ENCODE assay signal across 1 cellular context in the genomic region with DNA sequence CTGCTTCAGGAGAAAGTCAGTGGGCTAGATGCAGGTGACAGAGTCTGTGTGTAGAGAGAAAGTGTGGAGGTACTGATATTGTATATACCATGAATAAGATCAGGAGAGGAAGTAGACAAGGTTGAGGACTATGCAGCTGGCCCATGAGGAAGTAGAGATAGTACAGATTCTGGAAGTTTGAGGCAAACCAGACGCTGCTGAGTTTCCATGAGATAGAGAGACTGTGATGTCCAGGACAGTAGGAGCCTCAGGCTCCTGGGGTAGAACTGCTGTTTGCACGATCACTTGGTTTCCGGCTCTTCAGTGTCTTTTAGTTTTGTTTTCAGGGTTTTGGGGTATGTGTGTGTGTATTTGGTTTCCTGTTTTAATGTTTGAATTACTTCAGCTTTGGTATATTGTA.
TF ChIP-seq lines count a peak whose summit lies in the region.

No MANE protein-coding gene starts in this region.

TF ChIP-seq in K562, 482 proteins besides CTCF, POLR2A, EP300 and RAD21 (continued from another document):
- TF ChIP-seq ZNF609 (CRISPR knock-in tag; IDR thresholded peaks at IDR 0.05; ENCODE audit: borderline replicate concordance) (no peak), GABPA (tag; conservative IDR thresholded peaks at IDR 0.05; ENCODE audit: low read depth) (no peak), NRF1 (conservative IDR thresholded peaks at IDR 0.05 in 1 of 2, IDR thresholded peaks at IDR 0.05 in 1 of 2) (no peak), OTX1 (CRISPR knock-in tag; IDR thresholded peaks at IDR 0.05) (no peak), BMI1 (IDR thresholded peaks at IDR 0.05; ENCODE audit: low read length) (no peak), EWSR1 (IDR thresholded peaks at IDR 0.05; ENCODE audit: borderline replicate concordance, low read depth, partially characterized antibody) (no peak), MCM5 (IDR thresholded peaks at IDR 0.05; ENCODE audit: low read depth) (no peak), POLR2AphosphoS2 (IDR thresholded peaks at IDR 0.05; ENCODE audit: low read length) (no peak), TARDBP (IDR thresholded peaks at IDR 0.05) (no peak), TGIF2 (CRISPR knock-in tag; IDR thresholded peaks at IDR 0.05) (no peak), SETDB1 (IDR thresholded peaks at IDR 0.05; ENCODE audit: low read length) (no peak), NCOA2 (IDR thresholded peaks at IDR 0.05; ENCODE audit: partially characterized antibody in 2 of 2) (no peak), NUFIP1 (IDR thresholded peaks at IDR 0.05; ENCODE audit: partially characterized antibody) (no peak), EHMT2 (IDR thresholded peaks at IDR 0.05) (no peak), PTTG1 (tag; IDR thresholded peaks at IDR 0.05; ENCODE audit: low read depth) (no peak)
- TF ChIP-seq, protein P1, sequence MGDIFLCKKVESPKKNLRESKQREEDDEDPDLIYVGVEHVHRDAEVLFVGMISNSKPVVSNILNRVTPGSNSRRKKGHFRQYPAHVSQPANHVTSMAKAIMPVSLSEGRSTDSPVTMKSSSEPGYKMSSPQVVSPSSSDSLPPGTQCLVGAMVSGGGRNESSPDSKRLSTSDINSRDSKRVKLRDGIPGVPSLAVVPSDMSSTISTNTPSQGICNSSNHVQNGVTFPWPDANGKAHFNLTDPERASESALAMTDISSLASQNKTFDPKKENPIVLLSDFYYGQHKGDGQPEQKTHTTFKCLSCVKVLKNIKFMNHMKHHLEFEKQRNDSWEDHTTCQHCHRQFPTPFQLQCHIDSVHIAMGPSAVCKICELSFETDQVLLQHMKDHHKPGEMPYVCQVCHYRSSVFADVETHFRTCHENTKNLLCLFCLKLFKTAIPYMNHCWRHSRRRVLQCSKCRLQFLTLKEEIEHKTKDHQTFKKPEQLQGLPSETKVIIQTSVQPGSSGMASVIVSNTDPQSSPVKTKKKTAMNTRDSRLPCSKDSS (IDR thresholded peaks at IDR 0.05; ENCODE audit: low read depth, partially characterized antibody), result no peak
- TF ChIP-seq, protein P2, sequence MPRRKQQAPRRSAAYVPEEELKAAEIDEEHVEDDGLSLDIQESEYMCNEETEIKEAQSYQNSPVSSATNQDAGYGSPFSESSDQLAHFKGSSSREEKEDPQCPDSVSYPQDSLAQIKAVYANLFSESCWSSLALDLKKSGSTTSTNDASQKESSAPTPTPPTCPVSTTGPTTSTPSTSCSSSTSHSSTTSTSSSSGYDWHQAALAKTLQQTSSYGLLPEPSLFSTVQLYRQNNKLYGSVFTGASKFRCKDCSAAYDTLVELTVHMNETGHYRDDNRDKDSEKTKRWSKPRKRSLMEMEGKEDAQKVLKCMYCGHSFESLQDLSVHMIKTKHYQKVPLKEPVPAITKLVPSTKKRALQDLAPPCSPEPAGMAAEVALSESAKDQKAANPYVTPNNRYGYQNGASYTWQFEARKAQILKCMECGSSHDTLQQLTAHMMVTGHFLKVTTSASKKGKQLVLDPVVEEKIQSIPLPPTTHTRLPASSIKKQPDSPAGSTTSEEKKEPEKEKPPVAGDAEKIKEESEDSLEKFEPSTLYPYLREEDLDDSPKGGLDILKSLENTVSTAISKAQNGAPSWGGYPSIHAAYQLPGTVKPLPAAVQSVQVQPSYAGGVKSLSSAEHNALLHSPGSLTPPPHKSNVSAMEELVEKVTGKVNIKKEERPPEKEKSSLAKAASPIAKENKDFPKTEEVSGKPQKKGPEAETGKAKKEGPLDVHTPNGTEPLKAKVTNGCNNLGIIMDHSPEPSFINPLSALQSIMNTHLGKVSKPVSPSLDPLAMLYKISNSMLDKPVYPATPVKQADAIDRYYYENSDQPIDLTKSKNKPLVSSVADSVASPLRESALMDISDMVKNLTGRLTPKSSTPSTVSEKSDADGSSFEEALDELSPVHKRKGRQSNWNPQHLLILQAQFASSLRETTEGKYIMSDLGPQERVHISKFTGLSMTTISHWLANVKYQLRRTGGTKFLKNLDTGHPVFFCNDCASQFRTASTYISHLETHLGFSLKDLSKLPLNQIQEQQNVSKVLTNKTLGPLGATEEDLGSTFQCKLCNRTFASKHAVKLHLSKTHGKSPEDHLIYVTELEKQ (CRISPR knock-in tag; IDR thresholded peaks at IDR 0.05), result no peak
- TF ChIP-seq, protein P3, sequence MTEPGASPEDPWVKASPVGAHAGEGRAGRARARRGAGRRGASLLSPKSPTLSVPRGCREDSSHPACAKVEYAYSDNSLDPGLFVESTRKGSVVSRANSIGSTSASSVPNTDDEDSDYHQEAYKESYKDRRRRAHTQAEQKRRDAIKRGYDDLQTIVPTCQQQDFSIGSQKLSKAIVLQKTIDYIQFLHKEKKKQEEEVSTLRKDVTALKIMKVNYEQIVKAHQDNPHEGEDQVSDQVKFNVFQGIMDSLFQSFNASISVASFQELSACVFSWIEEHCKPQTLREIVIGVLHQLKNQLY (CRISPR knock-in tag; conservative IDR thresholded peaks at IDR 0.05), result no peak
- TF ChIP-seq, protein P4, sequence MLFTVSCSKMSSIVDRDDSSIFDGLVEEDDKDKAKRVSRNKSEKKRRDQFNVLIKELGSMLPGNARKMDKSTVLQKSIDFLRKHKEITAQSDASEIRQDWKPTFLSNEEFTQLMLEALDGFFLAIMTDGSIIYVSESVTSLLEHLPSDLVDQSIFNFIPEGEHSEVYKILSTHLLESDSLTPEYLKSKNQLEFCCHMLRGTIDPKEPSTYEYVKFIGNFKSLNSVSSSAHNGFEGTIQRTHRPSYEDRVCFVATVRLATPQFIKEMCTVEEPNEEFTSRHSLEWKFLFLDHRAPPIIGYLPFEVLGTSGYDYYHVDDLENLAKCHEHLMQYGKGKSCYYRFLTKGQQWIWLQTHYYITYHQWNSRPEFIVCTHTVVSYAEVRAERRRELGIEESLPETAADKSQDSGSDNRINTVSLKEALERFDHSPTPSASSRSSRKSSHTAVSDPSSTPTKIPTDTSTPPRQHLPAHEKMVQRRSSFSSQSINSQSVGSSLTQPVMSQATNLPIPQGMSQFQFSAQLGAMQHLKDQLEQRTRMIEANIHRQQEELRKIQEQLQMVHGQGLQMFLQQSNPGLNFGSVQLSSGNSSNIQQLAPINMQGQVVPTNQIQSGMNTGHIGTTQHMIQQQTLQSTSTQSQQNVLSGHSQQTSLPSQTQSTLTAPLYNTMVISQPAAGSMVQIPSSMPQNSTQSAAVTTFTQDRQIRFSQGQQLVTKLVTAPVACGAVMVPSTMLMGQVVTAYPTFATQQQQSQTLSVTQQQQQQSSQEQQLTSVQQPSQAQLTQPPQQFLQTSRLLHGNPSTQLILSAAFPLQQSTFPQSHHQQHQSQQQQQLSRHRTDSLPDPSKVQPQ (CRISPR knock-in tag; IDR thresholded peaks at IDR 0.05; ENCODE audit: borderline replicate concordance), result no peak
